14 cellular contexts compared by ENCODE assay signal in genomic region chr4:27861802-27862201, GRCh38.
A peak's percentile ranks its signal among the peaks of the same experiment; 100 is the strongest.
DNase-seq lines count a peak whose midpoint lies in the region; ATAC-seq and TF ChIP-seq lines count a peak whose summit lies in the region.
"Had no signal": no experiment of that assay in that cellular context is flagged by ENCODE, and none has a peak within 500 bp of the region (broad histone marks: within the 10 kb centered on the region; RNA-seq: fewer than 3 reads in every experiment).

No MANE protein-coding gene starts in this region.

- no peak overlapping the region for H3K27ac ChIP-seq in mesenchymal stem cell (ENCODE audit: low read length, poor library complexity, severe bottlenecking)
- H3K27ac ChIP-seq: coronary artery, gastroesophageal sphincter, uterus had no signal

- H3K27me3 ChIP-seq in mesenchymal stem cell (ENCODE audit: control insufficient read depth in 1 of 2, insufficient read depth in 1 of 2, low read length in 2 of 2), result no peaks in the 10 kb centered on the region
- H3K27me3 ChIP-seq: gastroesophageal sphincter, uterus had no signal

- H2BK15ac ChIP-seq in mesenchymal stem cell (ENCODE audit: low read depth, poor library complexity, severe bottlenecking), result no peak overlapping the region

- no peak overlapping the region for H2BK12ac ChIP-seq in mesenchymal stem cell (ENCODE audit: low read length in 2 of 2)

- no peak overlapping the region for H4K8ac ChIP-seq in mesenchymal stem cell (ENCODE audit: low read length)

- H3K4ac ChIP-seq in mesenchymal stem cell (ENCODE audit: low read depth in 1 of 2, low read length in 2 of 2), result no peak overlapping the region

- ATAC-seq in GM18502 (IDR thresholded peaks at IDR 0.05; ENCODE audit: poor library complexity, unreplicated experiment) (peak; percentile 57), HG02642 (IDR thresholded peaks at IDR 0.05; ENCODE audit: poor library complexity, unreplicated experiment) (peak; percentile 76), GM18505 (IDR thresholded peaks at IDR 0.05; ENCODE audit: unreplicated experiment) (no peak)
- ATAC-seq: gastroesophageal sphincter had no signal

- no peak overlapping the region for H3K23ac ChIP-seq in mesenchymal stem cell (ENCODE audit: low read length in 2 of 2)

- no peaks in the 10 kb centered on the region for H3K79me1 ChIP-seq in mesenchymal stem cell (replicated peaks; ENCODE audit: low read length, poor library complexity, severe bottlenecking)

- WGBS in mesenchymal stem cell, result 75% methylated on average over 4 of the region's 5 CpGs

- no peak overlapping the region for H2AFZ ChIP-seq in mesenchymal stem cell (ENCODE audit: low read depth, low read length)

- no peak overlapping the region for H3K4me2 ChIP-seq in mesenchymal stem cell (ENCODE audit: low read length, poor library complexity, severe bottlenecking)

- TF ChIP-seq POLR2A in GM18505 (IDR thresholded peaks at IDR 0.05; ENCODE audit: borderline replicate concordance, extremely low read depth, insufficient read depth, insufficient read length), result no peak

- no peak overlapping the region for H2BK5ac ChIP-seq in mesenchymal stem cell (ENCODE audit: low read depth, low read length, poor library complexity, severe bottlenecking)

- no peak overlapping the region for H4K91ac ChIP-seq in mesenchymal stem cell (ENCODE audit: low read length)

- no peak overlapping the region for H3K4me3 ChIP-seq in mesenchymal stem cell (ENCODE audit: insufficient read depth in 1 of 2, low read depth in 1 of 2, low read length in 2 of 2)
- H3K4me3 ChIP-seq: coronary artery, gastroesophageal sphincter, uterus had no signal

- H3K18ac ChIP-seq in mesenchymal stem cell (ENCODE audit: low read depth in 1 of 2, low read length in 2 of 2), result no peak overlapping the region

- H3K9ac ChIP-seq in mesenchymal stem cell (ENCODE audit: low read length), result no peak overlapping the region

- DNase-seq in MV-4-11 (lab: John Stamatoyannopoulos, UW), result peak; percentile 16
- DNase-seq in foreskin melanocyte, result peak; percentile 35
- no peak for DNase-seq in ecto neural progenitor cell (ENCODE audit: low spot score)
- DNase-seq in mesenchymal stem cell, result no peak
- DNase-seq in GOT3 (lab: John Stamatoyannopoulos, UW), result no peak
- DNase-seq: activated CD4-positive, alpha-beta memory T cell treated with anti-CD3 and anti-CD28 coated beads for 36 hours; left cardiac atrium; NCI-H2029 treated with DMSO at 0.1 percent for 48 hours; uterus had no signal

- H3K9me3 ChIP-seq in mesenchymal stem cell (ENCODE audit: control insufficient read depth, low read length), result peaks cover 3% of the 10 kb centered on the region
- H3K9me3 ChIP-seq: gastroesophageal sphincter, uterus had no signal

- no peaks in the 10 kb centered on the region for H3K36me3 ChIP-seq in mesenchymal stem cell (ENCODE audit: control insufficient read depth in 1 of 2, insufficient read depth in 2 of 2, low read depth in 1 of 2, low read length in 2 of 2)
- H3K36me3 ChIP-seq: gastroesophageal sphincter, uterus had no signal

- H2BK120ac ChIP-seq in mesenchymal stem cell (ENCODE audit: low read depth, low read length), result no peak overlapping the region

- no peak overlapping the region for H2AK5ac ChIP-seq in mesenchymal stem cell (ENCODE audit: low read length, severe bottlenecking)

- no peak overlapping the region for H3K14ac ChIP-seq in mesenchymal stem cell (ENCODE audit: low read length in 2 of 2)

- H3K4me1 ChIP-seq in mesenchymal stem cell (ENCODE audit: control insufficient read depth, insufficient read depth, low read depth, low read length), result no peaks in the 10 kb centered on the region
- H3K4me1 ChIP-seq: gastroesophageal sphincter, uterus had no signal

Comparison
In these comparisons a context has a peak if more than half of its experiments do, and no peak if none do; other contexts are left out.
1. DNase-seq: peak in MV-4-11 (single experiment) and foreskin melanocyte (single experiment); none in ecto neural progenitor cell (single experiment), mesenchymal stem cell (single experiment) and GOT3 (single experiment).